1 cellular context compared by ENCODE assay signal in genomic region chr7:132489776-132490237, GRCh38.
TF ChIP-seq lines count a peak whose summit lies in the region.

No MANE protein-coding gene starts in this region.

TF ChIP-seq in K562, 482 proteins besides CTCF, POLR2A, EP300 and RAD21 (continued from another document and continues in another):
- TF ChIP-seq ZNF583 (CRISPR knock-in tag; IDR thresholded peaks at IDR 0.05) (peak; percentile 84), ZHX1 (conservative IDR thresholded peaks at IDR 0.05; ENCODE audit: low read length) (no peak), C11orf30 (IDR thresholded peaks at IDR 0.05; ENCODE audit: low read depth) (peak; percentile 84), SMAD3 (CRISPR knock-in tag; conservative IDR thresholded peaks at IDR 0.05) (peak; percentile 47; the same call in 1 of the 2 replicates), ZBTB12 (CRISPR knock-in tag; IDR thresholded peaks at IDR 0.05) (0 out of 2 replicates have a peak, but pooled peaks have one; percentile 46), NCOR1 (IDR thresholded peaks at IDR 0.05) (peak; percentile 79), ZBTB17 (CRISPR knock-in tag; IDR thresholded peaks at IDR 0.05) (peak; percentile 51; the same call in 1 of the 2 replicates), CBFB (CRISPR knock-in tag; IDR thresholded peaks at IDR 0.05) (peak; percentile 99), ZNF644 (tag; IDR thresholded peaks at IDR 0.05; ENCODE audit: low read depth) (peak; percentile 82; the same call in 1 of the 2 replicates), BRD4 (IDR thresholded peaks at IDR 0.05) (no peak), TFAP4 (CRISPR knock-in tag; IDR thresholded peaks at IDR 0.05; ENCODE audit: borderline replicate concordance) (peak; percentile 100), MLLT1 (IDR thresholded peaks at IDR 0.05) (peak in 1 of 2 experiments; percentile 71; a peak in 1 of 4 replicates), TAL1 (IDR thresholded peaks at IDR 0.05) (peak; percentile 93), DPF2 (IDR thresholded peaks at IDR 0.05) (peak; percentile 77), SMARCA5 (IDR thresholded peaks at IDR 0.05) (no peak), TCF7L2 (IDR thresholded peaks at IDR 0.05; ENCODE audit: low read depth, low read length) (no peak), NONO (IDR thresholded peaks at IDR 0.05; ENCODE audit: low read depth in 2 of 2, low read length in 1 of 2) (no peak), DEAF1 (CRISPR knock-in tag; IDR thresholded peaks at IDR 0.05) (no peak), CREM (IDR thresholded peaks at IDR 0.05; ENCODE audit: low read depth) (peak; percentile 57; the same call in 1 of the 2 replicates), ZNF561 (CRISPR knock-in tag; conservative IDR thresholded peaks at IDR 0.05) (no peak), CUX1 (CRISPR knock-in tag; IDR thresholded peaks at IDR 0.05) (no peak), HIVEP1 (CRISPR knock-in tag; IDR thresholded peaks at IDR 0.05) (no peak), LEF1 (IDR thresholded peaks at IDR 0.05) (0 out of 2 replicates have a peak, but pooled peaks have one; percentile 18), TRIM24 (IDR thresholded peaks at IDR 0.05) (peak; percentile 78 to 86), ZNF609 (CRISPR knock-in tag; IDR thresholded peaks at IDR 0.05; ENCODE audit: borderline replicate concordance) (peak; percentile 99), RFX1 (IDR thresholded peaks at IDR 0.05) (no peak), ESRRA (IDR thresholded peaks at IDR 0.05; ENCODE audit: borderline replicate concordance, low read depth) (peak; percentile 79; the same call in 1 of the 2 replicates), SRSF3 (IDR thresholded peaks at IDR 0.05; ENCODE audit: insufficient read depth, low read length) (no peak), CLOCK (CRISPR knock-in tag; IDR thresholded peaks at IDR 0.05; ENCODE audit: borderline replicate concordance) (peak; percentile 94), TCF3 (CRISPR knock-in tag; IDR thresholded peaks at IDR 0.05) (peak; percentile 99), JUN (IDR thresholded peaks at IDR 0.05; ENCODE audit: borderline replicate concordance, low read depth, low read length) (no peak), JUN (CRISPR knock-in tag; IDR thresholded peaks at IDR 0.05; ENCODE audit: borderline replicate concordance) (no peak), ZNF717 (CRISPR knock-in tag; IDR thresholded peaks at IDR 0.05) (no peak), NR2F6 (CRISPR knock-in tag; IDR thresholded peaks at IDR 0.05) (no peak), CC2D1A (IDR thresholded peaks at IDR 0.05) (peak; percentile 40; the same call in 1 of the 2 replicates), PHB2 (IDR thresholded peaks at IDR 0.05; ENCODE audit: low read depth) (peak; percentile 58; the same call in 1 of the 2 replicates), MTA2 (IDR thresholded peaks at IDR 0.05; ENCODE audit: low read depth) (peak; percentile 62), MYNN (IDR thresholded peaks at IDR 0.05) (peak; percentile 66; the same call in 1 of the 2 replicates), MYNN (CRISPR knock-in tag; IDR thresholded peaks at IDR 0.05) (no peak)
